In genomic region chr2:12796617-12797016, GRCh38 we compare ENCODE assay signal across 22 cellular contexts.
DNase-seq lines count a peak whose midpoint lies in the region; ATAC-seq and TF ChIP-seq lines count a peak whose summit lies in the region.
"Had no signal": no experiment of that assay in that cellular context is flagged by ENCODE, and none has a peak within 500 bp of the region (broad histone marks: within the 10 kb centered on the region; RNA-seq: fewer than 3 reads in every experiment).

No MANE protein-coding gene starts in this region.

- H3K27me3 ChIP-seq in SJCRH30, result no peaks in the 10 kb centered on the region
- H3K27me3 ChIP-seq in fibroblast of lung (ENCODE audit: control insufficient read depth, insufficient read depth, low read length), result no peaks in the 10 kb centered on the region
- H3K27me3 ChIP-seq: breast epithelium, right lobe of liver, upper lobe of left lung had no signal

- no peak for TF ChIP-seq CTCF in fibroblast of lung (conservative IDR thresholded peaks at IDR 0.05 in 1 of 2, IDR thresholded peaks at IDR 0.05 in 1 of 2; ENCODE audit: low read depth in 1 of 2, low read length in 2 of 2)

- no peak overlapping the region for H3K9ac ChIP-seq in fibroblast of lung (ENCODE audit: insufficient read depth, low read length)

- H3K79me2 ChIP-seq in fibroblast of lung (ENCODE audit: control insufficient read depth, insufficient read depth, low read length), result no peaks in the 10 kb centered on the region

- H3K4me2 ChIP-seq in fibroblast of lung (ENCODE audit: extremely low read depth, insufficient read depth, low read length), result no peak overlapping the region

- peak; percentile 96 to 99 for DNase-seq in SJCRH30
- peak; percentile 36 to 86 for DNase-seq in fibroblast of lung (ENCODE audit: low read depth in 2 of 2)
- peak; percentile 64 for DNase-seq in medulla oblongata (ENCODE audit: extremely low spot score)
- peak; percentile 27 for DNase-seq in superior temporal gyrus (ENCODE audit: extremely low spot score)
- DNase-seq: activated CD4-positive, alpha-beta T cell treated with anti-CD3 and anti-CD28 coated beads, Interleukin-2, amount 50 U/mL, for 48 hours; activated T-cell treated with anti-CD3 and anti-CD28 coated beads, Interleukin-2, amount 50 U/mL, for 1 hour; AML-193; Caco-2; dermis blood vessel endothelial cell; KBM-7; NCI-H2081 treated with DMSO at 0.1 percent for 48 hours; NCI-H510A; right lobe of liver; stimulated activated naive CD4-positive, alpha-beta T cell treated with Interleukin-2 at 50 U/mL for 16 hours; T-helper 1 cell; upper lobe of left lung; WERI-Rb-1 had no signal

- no peaks in the 10 kb centered on the region for H4K20me1 ChIP-seq in fibroblast of lung (ENCODE audit: control insufficient read depth, extremely low read depth, insufficient read depth, low read length)

- no peak overlapping the region for H3K4me3 ChIP-seq in SJCRH30
- H3K4me3 ChIP-seq in fibroblast of lung (replicated peaks in 1 of 4; ENCODE audit: control extremely low read depth in 1 of 4, insufficient read depth in 1 of 4, low read depth in 3 of 4, low read length in 4 of 4), result no peak overlapping the region
- H3K4me3 ChIP-seq: breast epithelium, right lobe of liver, upper lobe of left lung had no signal

- no peak for ATAC-seq in GM19395 (IDR thresholded peaks at IDR 0.05; ENCODE audit: unreplicated experiment)
- no peak for ATAC-seq in HG02840 (IDR thresholded peaks at IDR 0.05; ENCODE audit: low FRiP score, unreplicated experiment)
- no peak for ATAC-seq in GM21515 (IDR thresholded peaks at IDR 0.05; ENCODE audit: unreplicated experiment)
- ATAC-seq: esophagus mucosa, right lobe of liver had no signal

- H3K4me1 ChIP-seq in SJCRH30 (peaks cover 27% of the 10 kb centered on the region), fibroblast of lung (ENCODE audit: control insufficient read depth, extremely low read depth, insufficient read depth, low read length) (no peaks in the 10 kb centered on the region)
- H3K4me1 ChIP-seq: breast epithelium, Caco-2, right lobe of liver had no signal

- H3K27ac ChIP-seq in SJCRH30 (peak overlapping the region; percentile 93), fibroblast of lung (ENCODE audit: insufficient read depth, low read length) (no peak overlapping the region)
- H3K27ac ChIP-seq: breast epithelium, right lobe of liver, upper lobe of left lung, WERI-Rb-1 had no signal

- H3K9me3 ChIP-seq in SJCRH30 (replicated peaks), result peaks cover 10% of the 10 kb centered on the region
- H3K9me3 ChIP-seq in fibroblast of lung (ENCODE audit: control insufficient read depth, insufficient read depth, low read depth, low read length), result no peaks in the 10 kb centered on the region
- H3K9me3 ChIP-seq: Caco-2, right lobe of liver had no signal

- H3K36me3 ChIP-seq in SJCRH30 (no peaks in the 10 kb centered on the region), fibroblast of lung (ENCODE audit: control insufficient read depth, insufficient read depth, low read length) (no peaks in the 10 kb centered on the region)
- H3K36me3 ChIP-seq: breast epithelium, right lobe of liver, upper lobe of left lung, WERI-Rb-1 had no signal

- no peak overlapping the region for H2AFZ ChIP-seq in fibroblast of lung (ENCODE audit: low read length)

Comparison
In these comparisons a context has a peak if more than half of its experiments do, and no peak if none do; other contexts are left out.
1. DNase-seq: peak in every context shown above with its lines; median percentile 98 in SJCRH30; 64 in medulla oblongata; 61 in fibroblast of lung; 27 in superior temporal gyrus.